Comparison of ENCODE assay signal across 16 cellular contexts in genomic region chr13:42057918-42058530, GRCh38. TPM values are rescaled to one million over a fixed set of nuclear protein-coding genes. Genes with fewer than 3 reads are reported as not detected.
A peak's percentile ranks its signal among the peaks of the same experiment; 100 is the strongest.
DNase-seq lines count a peak whose midpoint lies in the region; ATAC-seq and TF ChIP-seq lines count a peak whose summit lies in the region.
"Had no signal": no experiment of that assay in that cellular context is flagged by ENCODE, and none has a peak within 500 bp of the region (broad histone marks: within the 10 kb centered on the region; RNA-seq: fewer than 3 reads in every experiment).

No MANE protein-coding gene starts in this region.

- peaks cover 36% of the 10 kb centered on the region for H3K4me1 Mint-ChIP-seq in activated T-cell treated with anti-CD3 and anti-CD28 coated beads, Interleukin-2, amount 50 U/mL, for 24 hours (ENCODE audit: low read depth)
- H3K4me1 Mint-ChIP-seq in CD8-positive, alpha-beta T cell (ENCODE audit: low read depth): peaks cover 18% of the 10 kb centered on the region
- peaks cover 14% of the 10 kb centered on the region for H3K4me1 Mint-ChIP-seq in stimulated activated effector memory CD8-positive, alpha-beta T cell treated with anti-CD3 and anti-CD28 coated beads, Interleukin-12 subunit alpha, Interleukin-12 subunit beta, amount 100 ng/mL, for 72 hours
- H3K4me1 Mint-ChIP-seq: B cell had no signal

- H3K4me3 Mint-ChIP-seq in activated T-cell treated with anti-CD3 and anti-CD28 coated beads, Interleukin-2, amount 50 U/mL, for 24 hours: no peak overlapping the region
- no peak overlapping the region for H3K4me3 Mint-ChIP-seq in CD8-positive, alpha-beta T cell
- H3K4me3 Mint-ChIP-seq in stimulated activated effector memory CD8-positive, alpha-beta T cell treated with anti-CD3 and anti-CD28 coated beads, Interleukin-12 subunit alpha, Interleukin-12 subunit beta, amount 100 ng/mL, for 72 hours: no peak overlapping the region
- H3K4me3 Mint-ChIP-seq: B cell, HFFc6 had no signal

- TF ChIP-seq CTCF in CD8-positive, alpha-beta T cell (IDR thresholded peaks at IDR 0.05): no peak
- TF ChIP-seq CTCF in KMS-11 (conservative IDR thresholded peaks at IDR 0.05; ENCODE audit: low read depth, low read length): no peak
- no peak for TF ChIP-seq CTCF in left lung (IDR thresholded peaks at IDR 0.05)

- H3K4me1 ChIP-seq in CD8-positive, alpha-beta T cell (ENCODE audit: insufficient read depth, low read length): no peaks in the 10 kb centered on the region
- H3K4me1 ChIP-seq in KMS-11 (ENCODE audit: low read depth, poor library complexity, severe bottlenecking): peaks cover 83% of the 10 kb centered on the region
- no peaks in the 10 kb centered on the region for H3K4me1 ChIP-seq in left lung
- H3K4me1 ChIP-seq: Caco-2 had no signal

- H3K36me3 Mint-ChIP-seq in activated T-cell treated with anti-CD3 and anti-CD28 coated beads, Interleukin-2, amount 50 U/mL, for 24 hours (ENCODE audit: low read depth): peaks cover 8% of the 10 kb centered on the region
- peaks cover 9% of the 10 kb centered on the region for H3K36me3 Mint-ChIP-seq in CD8-positive, alpha-beta T cell
- no peaks in the 10 kb centered on the region for H3K36me3 Mint-ChIP-seq in stimulated activated effector memory CD8-positive, alpha-beta T cell treated with anti-CD3 and anti-CD28 coated beads, Interleukin-12 subunit alpha, Interleukin-12 subunit beta, amount 100 ng/mL, for 72 hours

- H3K9me3 Mint-ChIP-seq in activated T-cell treated with anti-CD3 and anti-CD28 coated beads, Interleukin-2, amount 50 U/mL, for 24 hours: peaks cover 4% of the 10 kb centered on the region
- H3K9me3 Mint-ChIP-seq in CD8-positive, alpha-beta T cell: peaks cover 6% of the 10 kb centered on the region
- peaks cover 4% of the 10 kb centered on the region for H3K9me3 Mint-ChIP-seq in stimulated activated effector memory CD8-positive, alpha-beta T cell treated with anti-CD3 and anti-CD28 coated beads, Interleukin-12 subunit alpha, Interleukin-12 subunit beta, amount 100 ng/mL, for 72 hours
- H3K9me3 Mint-ChIP-seq: HFFc6 had no signal

- H3K27me3 ChIP-seq in CD8-positive, alpha-beta T cell (ENCODE audit: insufficient read depth, low read length): no peaks in the 10 kb centered on the region
- H3K27me3 ChIP-seq in KMS-11 (ENCODE audit: insufficient read depth, low read depth) (no peaks in the 10 kb centered on the region), left lung (no peaks in the 10 kb centered on the region)
- H3K27me3 ChIP-seq: BLaER1 treated with 17β-estradiol and CSF1 and Interleukin-3, amounts not matched to agents 10 nM and 100 nM had no signal

- peak overlapping the region; percentile 74 for H3K4me2 ChIP-seq in KMS-11
- H3K4me2 ChIP-seq: BLaER1 treated with 17β-estradiol and CSF1 and Interleukin-3, amounts not matched to agents 10 nM and 100 nM had no signal

- H3K4me3 ChIP-seq in CD8-positive, alpha-beta T cell (ENCODE audit: low read depth, low read length): no peak overlapping the region
- no peak overlapping the region for H3K4me3 ChIP-seq in KMS-11 (IDR thresholded peaks at IDR 0.05; ENCODE audit: insufficient read depth, low read depth, low read length)
- H3K4me3 ChIP-seq in left lung: no peak overlapping the region
- H3K4me3 ChIP-seq: BLaER1 treated with 17β-estradiol and CSF1 and Interleukin-3, amounts not matched to agents 10 nM and 100 nM had no signal

- no peak for DNase-seq in activated T-cell treated with anti-CD3 and anti-CD28 coated beads, Interleukin-2, amount 50 U/mL, for 24 hours
- no peak for DNase-seq in activated T-cell treated with anti-CD3 and anti-CD28 coated beads, Interleukin-2, amount 50 U/mL, for 1 hour
- DNase-seq in CD8-positive, alpha-beta T cell: no peak
- DNase-seq in stimulated activated effector memory CD8-positive, alpha-beta T cell treated with anti-CD3 and anti-CD28 coated beads, Interleukin-12 subunit alpha, Interleukin-12 subunit beta, amount 100 ng/mL, for 72 hours (ENCODE audit: low spot score in 2 of 2): no peak
- no peak for DNase-seq in left lung
- no peak for DNase-seq in iPS-NIHi7 (ENCODE audit: extremely low spot score)
- DNase-seq: Caco-2, GDM1, GOT3, H7, HFFc6, IMR-90 had no signal

- peaks cover 90% of the 10 kb centered on the region for H3K79me2 ChIP-seq in KMS-11 (ENCODE audit: insufficient read depth, low read depth)

- peak overlapping the region; percentile 12 for H3K27ac Mint-ChIP-seq in activated T-cell treated with anti-CD3 and anti-CD28 coated beads, Interleukin-2, amount 50 U/mL, for 24 hours
- peak overlapping the region; percentile 20 for H3K27ac Mint-ChIP-seq in CD8-positive, alpha-beta T cell
- no peak overlapping the region for H3K27ac Mint-ChIP-seq in stimulated activated effector memory CD8-positive, alpha-beta T cell treated with anti-CD3 and anti-CD28 coated beads, Interleukin-12 subunit alpha, Interleukin-12 subunit beta, amount 100 ng/mL, for 72 hours
- H3K27ac Mint-ChIP-seq: B cell, HFFc6 had no signal

- no peaks in the 10 kb centered on the region for H3K36me3 ChIP-seq in CD8-positive, alpha-beta T cell (ENCODE audit: insufficient read depth, low read length)
- H3K36me3 ChIP-seq in KMS-11 (ENCODE audit: insufficient read depth) (no peaks in the 10 kb centered on the region; the same call in 1 of the 2 replicates), left lung (no peaks in the 10 kb centered on the region)

- CTCF ChIA-PET in CD8-positive, alpha-beta T cell (lab: Charles Lee): no interaction called here

- H3K9ac ChIP-seq in KMS-11: peak overlapping the region; percentile 80; the same call in 1 of the 2 replicates
- H3K9ac ChIP-seq: BLaER1 treated with 17β-estradiol and CSF1 and Interleukin-3, amounts not matched to agents 10 nM and 100 nM had no signal

- no peaks in the 10 kb centered on the region for H3K9me3 ChIP-seq in CD8-positive, alpha-beta T cell (ENCODE audit: low read length)
- H3K9me3 ChIP-seq in left lung: peaks cover 0 to 3% of the 10 kb centered on the region in 2 donors
- H3K9me3 ChIP-seq: Caco-2 had no signal

- no peak overlapping the region for H3K27ac ChIP-seq in CD8-positive, alpha-beta T cell (ENCODE audit: low read depth, low read length)
- H3K27ac ChIP-seq in KMS-11 (peak overlapping the region; percentile 95), left lung (no peak overlapping the region)
- H3K27ac ChIP-seq: BLaER1 treated with 17β-estradiol and CSF1 and Interleukin-3, amounts not matched to agents 10 nM and 100 nM had no signal

- no peak overlapping the region for H2AFZ ChIP-seq in KMS-11 (ENCODE audit: low read depth)

- ATAC-seq in CD8-positive, alpha-beta T cell: no peak
- ATAC-seq in stimulated activated effector memory CD8-positive, alpha-beta T cell treated with anti-CD3 and anti-CD28 coated beads, Interleukin-12 subunit alpha, Interleukin-12 subunit beta, amount 100 ng/mL, for 72 hours: peak; percentile 51
- no peak for ATAC-seq in left lung
- ATAC-seq: HCT116 had no signal

- intact Hi-C loops in CD8-positive, alpha-beta T cell (cut with DNase I, micrococcal nuclease): loop anchor here in 1 of 2 experiments (10.0 kb wide), 1 partner anchor 217 kb away; the partner anchor contains the start of gene AKAP11
- intact Hi-C loops in left lung (cut with DNase I): no loop called here

- no peaks in the 10 kb centered on the region for H4K20me1 ChIP-seq in KMS-11 (ENCODE audit: insufficient read depth)

- H3K27me3 Mint-ChIP-seq in activated T-cell treated with anti-CD3 and anti-CD28 coated beads, Interleukin-2, amount 50 U/mL, for 24 hours: no peaks in the 10 kb centered on the region
- no peaks in the 10 kb centered on the region for H3K27me3 Mint-ChIP-seq in CD8-positive, alpha-beta T cell (ENCODE audit: low read depth)
- H3K27me3 Mint-ChIP-seq: B cell had no signal

- POLR2A ChIA-PET in CD8-positive, alpha-beta T cell (lab: Charles Lee): no interaction called here

RNA-seq across cellular contexts. Expression of gene DGKH, which starts 9.6 kb away (rescaled TPM):
- 1 to 10 TPM; 5.2 to 5.4 TPM for total RNA-seq in CD8-positive, alpha-beta T cell
- total RNA-seq in left lung: 10 to 100 TPM; 15.4 to 17.1 TPM
